In the genomic region with DNA sequence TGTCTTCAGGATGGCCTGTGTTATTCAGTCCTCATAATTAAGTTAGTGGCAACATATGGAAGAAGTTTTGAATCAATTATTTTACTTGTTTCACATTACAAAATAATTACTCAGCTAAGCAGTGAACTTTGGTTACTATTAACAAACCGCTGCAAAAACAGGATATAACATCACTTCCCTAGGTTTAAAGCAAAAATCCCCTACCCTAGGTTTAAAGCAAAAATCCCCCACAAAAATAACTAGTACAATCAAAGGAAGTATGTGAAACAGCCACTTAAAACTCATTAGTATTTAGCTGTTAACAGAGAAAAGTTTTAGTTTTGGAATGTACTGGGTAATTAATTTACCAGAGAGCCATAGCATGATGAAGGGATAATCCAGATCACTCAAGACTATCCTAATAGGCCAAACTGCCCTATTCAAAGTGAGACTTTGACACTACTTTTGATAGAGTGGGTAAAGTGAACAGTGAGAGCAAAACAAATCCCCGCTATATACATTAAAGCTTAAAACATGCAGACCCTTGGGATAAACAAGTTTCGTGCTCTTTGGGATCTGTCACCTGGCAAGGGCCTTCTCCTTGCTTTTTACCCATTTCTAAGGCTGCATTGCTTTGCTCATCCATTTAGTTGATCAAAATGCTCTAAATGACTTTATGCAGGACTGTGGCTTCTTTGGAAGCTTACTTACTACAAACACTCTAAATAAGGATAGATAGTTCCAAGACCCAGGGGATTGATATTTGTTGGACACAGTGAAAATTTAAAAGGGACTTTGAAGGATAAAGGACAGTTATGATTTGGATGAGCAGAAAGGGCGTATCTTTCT, we compare ENCODE assay signal across 11 cellular contexts. TPM values are rescaled to one million over a fixed set of nuclear protein-coding genes. Genes with fewer than 3 reads are reported as not detected.
DNase-seq lines count a peak whose midpoint lies in the region; ATAC-seq, FAIRE-seq and TF ChIP-seq lines count a peak whose summit lies in the region.
"Had no signal": no experiment of that assay in that cellular context is flagged by ENCODE, and none has a peak within 500 bp of the region (broad histone marks: within the 10 kb centered on the region; RNA-seq: fewer than 3 reads in every experiment).

No MANE protein-coding gene starts in this region.

- peaks cover 23% of the 10 kb centered on the region for H3K9me3 Mint-ChIP-seq in nephron progenitor cell

- FAIRE-seq in H54 (lab: Jason Lieb, UNC): no peak
- FAIRE-seq: TTC549 had no signal

- peak overlapping the region; percentile 65 for H3K4me3 Mint-ChIP-seq in T-helper 17 cell
- H3K4me3 Mint-ChIP-seq in nephron progenitor cell: no peak overlapping the region

- ATAC-seq in GM18868 (IDR thresholded peaks at IDR 0.05; ENCODE audit: unreplicated experiment) (peak; percentile 86), HG02759 (IDR thresholded peaks at IDR 0.05; ENCODE audit: unreplicated experiment) (peak; percentile 70), T-helper 17 cell (peak; percentile 95), PC-3 (no peak)

- intact Hi-C loops in PC-3 (cut with micrococcal nuclease): no loop called here

- POLR2A ChIA-PET in PC-3 (lab: Charles Lee; ENCODE audit: unreplicated experiment): no interaction called here

- H3K27ac Mint-ChIP-seq in T-helper 17 cell (peak overlapping the region; percentile 97), nephron progenitor cell (peak overlapping the region; percentile 57)

- TF ChIP-seq EP300 in suprapubic skin (IDR thresholded peaks at IDR 0.05): no peak

- H3K79me2 ChIP-seq in PC-3 (ENCODE audit: low read length): no peaks in the 10 kb centered on the region

- H3K27me3 ChIP-seq in suprapubic skin (no peaks in the 10 kb centered on the region), PC-3 (ENCODE audit: low read length) (no peaks in the 10 kb centered on the region)
- H3K27me3 ChIP-seq: right lobe of liver, testis had no signal

- no peak for DNase-seq in T-helper 17 cell
- no peak for DNase-seq in nephron progenitor cell
- no peak for DNase-seq in suprapubic skin (ENCODE audit: low spot score in 2 of 2)
- DNase-seq in GM19240 (ENCODE audit: insufficient read length, low spot score): no peak
- DNase-seq in PC-3: no peak
- DNase-seq in H54 (ENCODE audit: insufficient read length, low spot score): no peak
- DNase-seq: right lobe of liver, testis had no signal

- no peaks in the 10 kb centered on the region for H3F3A ChIP-seq in PC-3 (ENCODE audit: low read length, unreplicated experiment)

- no peak overlapping the region for H2AFZ ChIP-seq in PC-3 (ENCODE audit: low read length)

- CTCF ChIA-PET in PC-3 (lab: Charles Lee): no interaction called here

- H3K27ac ChIP-seq in suprapubic skin (no peak overlapping the region), PC-3 (ENCODE audit: low read length) (no peak overlapping the region)
- H3K27ac ChIP-seq: right lobe of liver, testis had no signal

- H3K9ac ChIP-seq in PC-3 (ENCODE audit: low read length): no peak overlapping the region

- peaks cover 2% of the 10 kb centered on the region for H3K36me3 Mint-ChIP-seq in T-helper 17 cell (ENCODE audit: low read depth)
- no peaks in the 10 kb centered on the region for H3K36me3 Mint-ChIP-seq in nephron progenitor cell (ENCODE audit: low read depth)

- TF ChIP-seq CTCF in nephron progenitor cell (IDR thresholded peaks at IDR 0.05) (no peak), suprapubic skin (IDR thresholded peaks at IDR 0.05) (no peak), PC-3 (conservative IDR thresholded peaks at IDR 0.05; ENCODE audit: low read depth, low read length) (no peak)

- 65% methylated on average over 4 of the region's 4 CpGs for WGBS in suprapubic skin

- no peaks in the 10 kb centered on the region for H3K27me3 Mint-ChIP-seq in T-helper 17 cell
- H3K27me3 Mint-ChIP-seq in nephron progenitor cell (ENCODE audit: low read depth, poor library complexity): peaks cover 2% of the 10 kb centered on the region

- H3K9me3 ChIP-seq in T-helper 17 cell (ENCODE audit: control insufficient read depth, low read length, poor library complexity, severe bottlenecking) (no peaks in the 10 kb centered on the region), suprapubic skin (no peaks in the 10 kb centered on the region), PC-3 (ENCODE audit: low read length) (no peaks in the 10 kb centered on the region)
- H3K9me3 ChIP-seq: right lobe of liver, testis had no signal

- no peaks in the 10 kb centered on the region for H3K9me2 ChIP-seq in PC-3 (replicated peaks; ENCODE audit: low read length)

- no peak overlapping the region for H3K4me2 ChIP-seq in PC-3 (ENCODE audit: low read length)

- no peak overlapping the region for H3K4me3 ChIP-seq in suprapubic skin
- no peak overlapping the region for H3K4me3 ChIP-seq in PC-3 (ENCODE audit: low read length)
- H3K4me3 ChIP-seq: right lobe of liver, testis had no signal

- H3K36me3 ChIP-seq in suprapubic skin (no peaks in the 10 kb centered on the region), PC-3 (ENCODE audit: low read depth, low read length) (no peaks in the 10 kb centered on the region)
- H3K36me3 ChIP-seq: right lobe of liver had no signal

- no peak for TF ChIP-seq POLR2A in suprapubic skin (IDR thresholded peaks at IDR 0.05)
- TF ChIP-seq POLR2A in H54 (IDR thresholded peaks at IDR 0.05; ENCODE audit: low read depth, low read length): no peak

- H3K4me1 Mint-ChIP-seq in T-helper 17 cell (peaks cover 17% of the 10 kb centered on the region), nephron progenitor cell (no peaks in the 10 kb centered on the region)

- no peaks in the 10 kb centered on the region for H4K20me1 ChIP-seq in PC-3 (ENCODE audit: low read length)

- no peaks in the 10 kb centered on the region for H3K4me1 ChIP-seq in suprapubic skin
- H3K4me1 ChIP-seq in PC-3 (ENCODE audit: insufficient read depth, low read length): no peaks in the 10 kb centered on the region
- H3K4me1 ChIP-seq: right lobe of liver, testis had no signal

- BruUV-seq in PC-3 (replicated peaks; lab: Mats Ljungman, UMichigan): no TSS peak

RNA-seq across cellular contexts. Expression of a gene that starts 36.4 kb away (rescaled TPM):
- total RNA-seq in T-helper 17 cell (10 to 100 TPM; 34.5 to 41.2 TPM), suprapubic skin (under 1 TPM in 1 of 4 donors, not detected in 3; 0.21 TPM), PC-3 (2014; rRNA removed) (not detected in 2 replicates)

Comparison
In these comparisons a context has a peak if more than half of its experiments do, and no peak if none do; other contexts are left out.
1. RNA of a gene that starts 36.4 kb away (total RNA-seq): 34.5 to 41.2 TPM in T-helper 17 cell; 0.21 TPM in suprapubic skin and not detected in PC-3; every median in the first group is over 10 times any median in the second.